ENCODE assay signal across 11 cellular contexts in the genomic region with DNA sequence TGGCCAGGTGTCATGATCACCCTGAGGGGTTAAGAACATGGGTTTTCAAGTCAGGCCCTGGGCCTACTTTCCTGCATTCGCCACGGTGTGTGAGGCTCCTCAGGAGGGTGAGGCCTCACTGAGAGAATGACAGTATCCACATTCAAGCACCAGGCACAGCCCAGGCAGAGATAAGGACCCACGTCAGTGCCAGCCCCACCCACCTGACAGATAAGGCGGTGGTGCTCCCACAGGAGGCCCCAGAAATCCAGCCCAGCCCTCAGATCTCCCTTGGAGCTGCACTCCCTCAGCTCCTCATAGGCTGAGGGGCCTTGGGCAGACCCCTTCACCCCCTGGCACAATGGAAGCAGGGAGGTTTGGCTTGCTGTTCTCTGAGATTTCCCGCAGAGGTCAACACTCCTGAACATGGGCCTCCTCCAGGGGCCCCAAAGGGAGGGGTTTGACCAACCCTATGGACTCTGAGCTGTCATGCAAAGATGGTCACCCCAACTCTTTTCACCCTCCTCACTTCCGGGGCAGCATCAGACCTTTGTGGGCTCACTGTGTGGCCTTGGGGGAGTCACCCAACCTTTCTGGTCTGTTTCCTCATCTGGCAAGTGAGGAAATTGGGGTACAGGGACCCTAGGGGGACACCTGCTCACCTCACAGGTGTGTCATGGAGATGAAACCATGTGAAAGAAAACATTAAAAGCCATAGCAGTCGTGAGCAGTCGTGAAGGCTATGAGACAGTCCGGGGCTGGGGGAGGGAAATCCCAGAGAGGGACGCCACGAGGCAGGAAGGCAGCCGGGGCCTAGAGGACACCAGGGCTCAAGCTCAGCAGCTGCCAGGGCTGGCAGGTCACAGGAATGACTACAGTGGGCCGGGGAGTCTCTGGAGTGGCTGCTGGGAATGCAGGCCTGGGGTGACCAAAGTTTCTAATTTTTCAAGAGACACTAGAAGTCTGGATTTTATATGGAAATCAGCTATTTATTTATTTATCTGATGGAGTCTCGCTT. TPM values are rescaled to one million over a fixed set of nuclear protein-coding genes. Genes with fewer than 3 reads are reported as not detected.
A peak's percentile ranks its signal among the peaks of the same experiment; 100 is the strongest.
DNase-seq lines count a peak whose midpoint lies in the region; ATAC-seq and TF ChIP-seq lines count a peak whose summit lies in the region.
"Had no signal": no experiment of that assay in that cellular context is flagged by ENCODE, and none has a peak within 500 bp of the region (broad histone marks: within the 10 kb centered on the region; RNA-seq: fewer than 3 reads in every experiment).

No MANE protein-coding gene starts in this region.

- H3K36me3 Mint-ChIP-seq in endodermal cell (ENCODE audit: low read depth) = no peaks in the 10 kb centered on the region
- no peaks in the 10 kb centered on the region for H3K36me3 Mint-ChIP-seq in stimulated activated memory B cell treated with anti-CD40 and anti-IgM and Interleukin-4, amounts not matched to agents 10 μg/mL and 1 μg/mL and 100 μg/mL, for 72 hours

- H3K27ac ChIP-seq in endodermal cell (ENCODE audit: low read depth, low read length) = no peak overlapping the region
- H3K27ac ChIP-seq: epithelial cell of prostate had no signal

- DNase-seq in BE2C = peak; percentile 68
- DNase-seq in NCI-H226 = peak; percentile 99
- DNase-seq in endodermal cell = peak; percentile 81
- peak; percentile 85 for DNase-seq in mucosa of gallbladder (ENCODE audit: low spot score)
- DNase-seq in NCI-H2171 treated with DMSO at 0.1 percent for 48 hours (lab: John Stamatoyannopoulos, UW) = no peak
- DNase-seq: activated naive CD4-positive, alpha-beta T cell treated with Interleukin-2 at 50 U/mL for 16 hours; MV-4-11 had no signal

- H3K4me1 ChIP-seq in BE2C (peaks cover 23% of the 10 kb centered on the region), endodermal cell (ENCODE audit: control insufficient read depth, insufficient read depth, low read length) (peaks cover 15% of the 10 kb centered on the region)

- H3K27me3 Mint-ChIP-seq in endodermal cell (ENCODE audit: insufficient read depth) = no peaks in the 10 kb centered on the region
- H3K27me3 Mint-ChIP-seq in stimulated activated memory B cell treated with anti-CD40 and anti-IgM and Interleukin-4, amounts not matched to agents 10 μg/mL and 1 μg/mL and 100 μg/mL, for 72 hours = no peaks in the 10 kb centered on the region

- H3K4me3 Mint-ChIP-seq in endodermal cell = no peak overlapping the region
- no peak overlapping the region for H3K4me3 Mint-ChIP-seq in stimulated activated memory B cell treated with anti-CD40 and anti-IgM and Interleukin-4, amounts not matched to agents 10 μg/mL and 1 μg/mL and 100 μg/mL, for 72 hours

- WGBS in endodermal cell (ENCODE audit: insufficient coverage in 1 of 2, insufficient read length in 1 of 2), 2 experiments = 76 to 81% methylated on average over 12 to 14 of the region's 14 CpGs

- no peak for TF ChIP-seq CTCF in BE2C (IDR thresholded peaks at IDR 0.05; ENCODE audit: low read depth, low read length)
- TF ChIP-seq CTCF in endodermal cell (conservative IDR thresholded peaks at IDR 0.05) = no peak

- H3K27ac Mint-ChIP-seq in endodermal cell = peak overlapping the region; percentile 72
- H3K27ac Mint-ChIP-seq in stimulated activated memory B cell treated with anti-CD40 and anti-IgM and Interleukin-4, amounts not matched to agents 10 μg/mL and 1 μg/mL and 100 μg/mL, for 72 hours = no peak overlapping the region

- peak overlapping the region; percentile 16 for H3K9ac ChIP-seq in endodermal cell (ENCODE audit: extremely low read depth, low read length, poor library complexity, severe bottlenecking)

- H3K27me3 ChIP-seq in BE2C = no peaks in the 10 kb centered on the region
- no peaks in the 10 kb centered on the region for H3K27me3 ChIP-seq in endodermal cell (ENCODE audit: control insufficient read depth, insufficient read depth, low read length, poor library complexity, severe bottlenecking)

- no peaks in the 10 kb centered on the region for H3K9me3 ChIP-seq in BE2C
- no peaks in the 10 kb centered on the region for H3K9me3 ChIP-seq in endodermal cell (ENCODE audit: control insufficient read depth, low read length)

- no peak overlapping the region for H3K4me3 ChIP-seq in BE2C (ENCODE audit: low read depth, low read length)
- no peak overlapping the region for H3K4me3 ChIP-seq in endodermal cell (ENCODE audit: low read length)

- H3K4me1 Mint-ChIP-seq in endodermal cell = peaks cover 25% of the 10 kb centered on the region
- H3K4me1 Mint-ChIP-seq in stimulated activated memory B cell treated with anti-CD40 and anti-IgM and Interleukin-4, amounts not matched to agents 10 μg/mL and 1 μg/mL and 100 μg/mL, for 72 hours = no peaks in the 10 kb centered on the region

- H3K36me3 ChIP-seq in BE2C (no peaks in the 10 kb centered on the region), endodermal cell (ENCODE audit: control insufficient read depth, insufficient read depth, low read length) (no peaks in the 10 kb centered on the region)

- ATAC-seq in stimulated activated memory B cell treated with anti-CD40 and anti-IgM and Interleukin-4, amounts not matched to agents 10 μg/mL and 1 μg/mL and 100 μg/mL, for 72 hours = no peak
- ATAC-seq in GM21786 (IDR thresholded peaks at IDR 0.05; ENCODE audit: unreplicated experiment) (no peak), HG03521 (IDR thresholded peaks at IDR 0.05; ENCODE audit: unreplicated experiment) (no peak)

- no peaks in the 10 kb centered on the region for H3K9me3 Mint-ChIP-seq in endodermal cell
- no peaks in the 10 kb centered on the region for H3K9me3 Mint-ChIP-seq in stimulated activated memory B cell treated with anti-CD40 and anti-IgM and Interleukin-4, amounts not matched to agents 10 μg/mL and 1 μg/mL and 100 μg/mL, for 72 hours

RNA-seq across cellular contexts. Expression of a gene that starts 15.4 kb away (rescaled TPM):
- polyA plus RNA-seq in BE2C (2012; ENCODE audit: insufficient read depth, insufficient read length, low read depth) = 11.6 TPM
- total RNA-seq in endodermal cell (1 to 10 TPM; 5.9 to 9.1 TPM), mucosa of gallbladder (206 TPM)
- polyA plus RNA-seq in endodermal cell (2013, experiment 1 of 2) = 2.1 TPM
- 2.4 TPM for polyA plus RNA-seq in endodermal cell (2013, experiment 2 of 2)

RNA-seq across cellular contexts. Expression of a gene that starts 24.0 kb away (rescaled TPM):
- 44.5 TPM for polyA plus RNA-seq in BE2C (2012; ENCODE audit: insufficient read depth, insufficient read length, low read depth)
- total RNA-seq in endodermal cell (10 to 100 TPM; 22.6 to 31.3 TPM), mucosa of gallbladder (46.4 TPM)
- 60.5 TPM for polyA plus RNA-seq in endodermal cell (2013, experiment 1 of 2)
- 63.1 TPM for polyA plus RNA-seq in endodermal cell (2013, experiment 2 of 2)

Comparison
In these comparisons a context has a peak if more than half of its experiments do, and no peak if none do; other contexts are left out.
1. RNA of a gene that starts 15.4 kb away (total RNA-seq): 206 TPM in mucosa of gallbladder (single experiment); 5.9 to 9.1 TPM in endodermal cell; every median in the first group is over 10 times any median in the second.